ENCODE assay signal across 21 cellular contexts in genomic region chr12:34598851-34599529, GRCh38.
A peak's percentile ranks its signal among the peaks of the same experiment; 100 is the strongest.
DNase-seq lines count a peak whose midpoint lies in the region; FAIRE-seq and TF ChIP-seq lines count a peak whose summit lies in the region.
"Had no signal": no experiment of that assay in that cellular context is flagged by ENCODE, and none has a peak within 500 bp of the region (broad histone marks: within the 10 kb centered on the region; RNA-seq: fewer than 3 reads in every experiment).

No MANE protein-coding gene starts in this region.

- H2AFZ ChIP-seq in H1 (ENCODE audit: low read length) = no peak overlapping the region
- no peak overlapping the region for H2AFZ ChIP-seq in OCI-LY7 (ENCODE audit: low read length)

- BruUV-seq in OCI-LY7 (replicated peaks; lab: Mats Ljungman, UMichigan) = no TSS peak

- H3K56ac ChIP-seq in H1 (replicated peaks; ENCODE audit: insufficient read length, low read depth, low read length) = no peak overlapping the region

- no peak overlapping the region for H3K23ac ChIP-seq in H1 (ENCODE audit: insufficient read length)

- H3K36me3 Mint-ChIP-seq in activated CD4-positive, alpha-beta T cell treated with anti-CD3 and anti-CD28 coated beads, Interleukin-2, amount 10 ng/mL, durations not matched to agents 7 days and 5 days (ENCODE audit: low read depth) = no peaks in the 10 kb centered on the region
- H3K36me3 Mint-ChIP-seq: CD14-positive monocyte had no signal

- H3K9me3 Mint-ChIP-seq in activated CD4-positive, alpha-beta T cell treated with anti-CD3 and anti-CD28 coated beads, Interleukin-2, amount 10 ng/mL, durations not matched to agents 7 days and 5 days = peaks cover 56% of the 10 kb centered on the region

- no peak overlapping the region for H3K14ac ChIP-seq in H1 (ENCODE audit: insufficient read length)

- intact Hi-C loops in posterior vena cava (cut with DNase I) (no loop called here), OCI-LY7 (cut with micrococcal nuclease; ENCODE audit: unreplicated experiment) (no loop called here)

- no peak overlapping the region for H2BK12ac ChIP-seq in H1 (ENCODE audit: low read depth, low read length)

- H2BK120ac ChIP-seq in H1 (replicated peaks; ENCODE audit: low read depth, low read length) = no peak overlapping the region

- H3K27me3 ChIP-seq in H1 (replicated peaks in 1 of 4; ENCODE audit: control insufficient read depth in 3 of 4, extremely low read depth in 1 of 4, insufficient read depth in 3 of 4, low read length in 3 of 4) = no peaks in the 10 kb centered on the region

- H3K4me2 ChIP-seq in H1 (ENCODE audit: insufficient read depth in 1 of 2, low read depth in 2 of 2, low read length in 2 of 2) (no peak overlapping the region), OCI-LY7 (ENCODE audit: low read length) (no peak overlapping the region)

- TF ChIP-seq CTCF in H1 (IDR thresholded peaks at IDR 0.05; ENCODE audit: control extremely low read depth in 1 of 3, insufficient read depth in 1 of 3, low read depth in 1 of 3, low read length in 3 of 3) (no peak), OCI-LY7 (conservative IDR thresholded peaks at IDR 0.05; ENCODE audit: low read length) (no peak)

- no peak overlapping the region for H3K4me3 Mint-ChIP-seq in activated CD4-positive, alpha-beta T cell treated with anti-CD3 and anti-CD28 coated beads, Interleukin-2, amount 10 ng/mL, durations not matched to agents 7 days and 5 days
- H3K4me3 Mint-ChIP-seq: CD14-positive monocyte had no signal

- H3K9me3 ChIP-seq in H1 (ENCODE audit: insufficient read depth in 2 of 2, low read depth in 1 of 2, low read length in 1 of 2) (peaks cover 82 to 97% of the 10 kb centered on the region in 2 experiments), OCI-LY7 (ENCODE audit: low read length) (peaks cover 14% of the 10 kb centered on the region; the same call in 1 of the 2 replicates)

- no peak overlapping the region for H3K4ac ChIP-seq in H1 (replicated peaks; ENCODE audit: insufficient read length, low read depth, low read length)

- no peak for FAIRE-seq in H1 (lab: Jason Lieb, UNC)
- no peak for FAIRE-seq in urothelium cell line (lab: Jason Lieb, UNC)
- FAIRE-seq: GM12891 had no signal

- no peak overlapping the region for H2AK5ac ChIP-seq in H1 (ENCODE audit: low read depth, low read length)

- no peak for TF ChIP-seq POLR2A in H1 (IDR thresholded peaks at IDR 0.05; ENCODE audit: control extremely low read depth in 1 of 2, low read depth in 2 of 2, low read length in 2 of 2)

- peak overlapping the region; percentile 51; the same call in 1 of the 2 replicates for H4K8ac ChIP-seq in H1 (ENCODE audit: extremely low read depth, insufficient read depth, low read length)

- no peak for TF ChIP-seq EP300 in H1 (IDR thresholded peaks at IDR 0.05; ENCODE audit: borderline replicate concordance in 1 of 2, low read depth in 2 of 2, low read length in 2 of 2)

- H3K4me1 ChIP-seq in H1 (replicated peaks in 1 of 4; ENCODE audit: control insufficient read depth in 3 of 4, insufficient read depth in 4 of 4, low read length in 3 of 4) (no peaks in the 10 kb centered on the region), OCI-LY7 (ENCODE audit: insufficient read depth, low read length, poor library complexity, severe bottlenecking) (no peaks in the 10 kb centered on the region)
- H3K4me1 ChIP-seq: Caco-2 had no signal

- TF ChIP-seq RAD21 in H1 (IDR thresholded peaks at IDR 0.05 in 1 of 2, conservative IDR thresholded peaks at IDR 0.05 in 1 of 2; ENCODE audit: low read depth in 2 of 2, low read length in 2 of 2) = no peak

- H2BK5ac ChIP-seq in H1 (ENCODE audit: low read depth, low read length) = no peak overlapping the region

- no peaks in the 10 kb centered on the region for H3K9me2 ChIP-seq in OCI-LY7 (ENCODE audit: insufficient read depth, low read length)

- no peak overlapping the region for H3K18ac ChIP-seq in H1 (ENCODE audit: extremely low read depth, low read length)

- H3K36me3 ChIP-seq in H1 (ENCODE audit: control insufficient read depth in 2 of 4, insufficient read depth in 4 of 4, low read length in 3 of 4) = no peaks in the 10 kb centered on the region
- H3K36me3 ChIP-seq in OCI-LY7 (ENCODE audit: insufficient read depth, low read length) = no peaks in the 10 kb centered on the region

- H3K79me1 ChIP-seq in H1 (ENCODE audit: low read depth, low read length) = no peaks in the 10 kb centered on the region

- H3K4me3 ChIP-seq in H1 (ENCODE audit: extremely low read depth in 1 of 4, insufficient read depth in 2 of 4, low read depth in 3 of 4, low read length in 4 of 4) (no peak overlapping the region), OCI-LY7 (ENCODE audit: low read depth, low read length, poor library complexity, severe bottlenecking) (no peak overlapping the region)

- no peak overlapping the region for H2BK20ac ChIP-seq in H1 (ENCODE audit: low read length)

- no peak overlapping the region for H4K5ac ChIP-seq in H1 (ENCODE audit: insufficient read length, low read depth, low read length)

- H3K9ac ChIP-seq in H1 (replicated peaks in 1 of 4; ENCODE audit: extremely low read depth in 1 of 4, low read depth in 3 of 4, low read length in 3 of 4) = no peak overlapping the region

- H4K91ac ChIP-seq in H1 (replicated peaks; ENCODE audit: insufficient read length, low read length) = no peak overlapping the region

- H3K79me2 ChIP-seq in H1 (ENCODE audit: control insufficient read depth in 1 of 2, insufficient read depth in 2 of 2, low read length in 2 of 2) = no peaks in the 10 kb centered on the region
- H3K79me2 ChIP-seq in OCI-LY7 (ENCODE audit: insufficient read depth, low read depth, low read length) = no peaks in the 10 kb centered on the region

- H3K27ac Mint-ChIP-seq in activated CD4-positive, alpha-beta T cell treated with anti-CD3 and anti-CD28 coated beads, Interleukin-2, amount 10 ng/mL, durations not matched to agents 7 days and 5 days = peak overlapping the region; percentile 19
- H3K27ac Mint-ChIP-seq: CD14-positive monocyte had no signal

- no peaks in the 10 kb centered on the region for H3K27me3 Mint-ChIP-seq in activated CD4-positive, alpha-beta T cell treated with anti-CD3 and anti-CD28 coated beads, Interleukin-2, amount 10 ng/mL, durations not matched to agents 7 days and 5 days

- H2BK15ac ChIP-seq in H1 (ENCODE audit: low read length) = no peak overlapping the region

- H3K4me1 Mint-ChIP-seq in activated CD4-positive, alpha-beta T cell treated with anti-CD3 and anti-CD28 coated beads, Interleukin-2, amount 10 ng/mL, durations not matched to agents 7 days and 5 days = no peaks in the 10 kb centered on the region
- H3K4me1 Mint-ChIP-seq: CD14-positive monocyte had no signal

- no peak overlapping the region for H3K27ac ChIP-seq in H1 (ENCODE audit: low read depth, low read length)
- H3K27ac ChIP-seq in OCI-LY7 (ENCODE audit: low read depth, low read length, poor library complexity, severe bottlenecking) = no peak overlapping the region
- H3K27ac ChIP-seq: 22Rv1, HL-60 had no signal

- POLR2A ChIA-PET in activated CD4-positive, alpha-beta T cell treated with anti-CD3 and anti-CD28 coated beads, Interleukin-2, amount 10 ng/mL, durations not matched to agents 7 days and 5 days (lab: Charles Lee) = no interaction called here
- POLR2A ChIA-PET in H1 (lab: Charles Lee; ENCODE audit: partially characterized antibody) (no interaction called here), OCI-LY7 (lab: Charles Lee) (no interaction called here)

- WGBS in H1 (ENCODE audit: extremely low coverage in 1 of 2, insufficient coverage in 1 of 2, insufficient read length in 1 of 2, insufficient replicate concordance in 2 of 2, low coverage in 1 of 2, low lambda C conversion rate in 2 of 2, missing lambda C conversion rate in 1 of 2), 2 experiments = 85% methylated on average over 14 of the region's 18 CpGs; no CpG with 5 or more reads in 1 of the 2 experiments

- CTCF ChIA-PET in activated CD4-positive, alpha-beta T cell treated with anti-CD3 and anti-CD28 coated beads, Interleukin-2, amount 10 ng/mL, durations not matched to agents 7 days and 5 days (lab: Charles Lee) = no interaction called here
- CTCF ChIA-PET in H1 (lab: Charles Lee; ENCODE audit: partially characterized antibody) (interaction anchor here (0.7 kb wide), 1 partner anchor 168 kb away, joined by 3 read pairs; no protein-coding TSS in a partner anchor), OCI-LY7 (lab: Charles Lee; ENCODE audit: unreplicated experiment) (no interaction called here)

- no peaks in the 10 kb centered on the region for H3K23me2 ChIP-seq in H1 (ENCODE audit: low read depth, low read length)

- no peak for DNase-seq in activated CD4-positive, alpha-beta T cell treated with anti-CD3 and anti-CD28 coated beads, Interleukin-2, amount 10 ng/mL, durations not matched to agents 7 days and 5 days
- no peak for DNase-seq in activated CD4-positive, alpha-beta T cell treated with anti-CD3 and anti-CD28 coated beads for 1 hour
- DNase-seq in H1 (ENCODE audit: low read depth in 1 of 2, low spot score in 2 of 2) (no peak), posterior vena cava (ENCODE audit: low spot score) (peak; percentile 46), urothelium cell line (ENCODE audit: low spot score) (peak; percentile 13), OCI-LY7 (ENCODE audit: low spot score) (no peak), NK-92 (lab: John Stamatoyannopoulos, UW; ENCODE audit: unreplicated experiment) (no peak), Ammon's horn (ENCODE audit: low spot score) (no peak)
- DNase-seq: DMS53; KBM-7; NCI-H1436 treated with DMSO at 0.1 percent for 48 hours; NCI-H2081; NCI-H2227 treated with DMSO at 0.1 percent for 48 hours; NCI-H526; NK-92 treated with Interleukin-12 subunit alpha and Interleukin-12 subunit beta, amount 100 ng/mL, for 24 hours; PC-3 had no signal

- no peaks in the 10 kb centered on the region for H4K20me1 ChIP-seq in H1 (replicated peaks in 1 of 2; ENCODE audit: control insufficient read depth in 1 of 2, insufficient read depth in 2 of 2, low read length in 2 of 2)
- no peaks in the 10 kb centered on the region for H4K20me1 ChIP-seq in OCI-LY7 (ENCODE audit: insufficient read depth, low read length)

TF ChIP-seq in H1, 55 proteins besides CTCF, POLR2A, EP300 and RAD21 (continues in another document):
- TF ChIP-seq ZNF274 (IDR thresholded peaks at IDR 0.05; ENCODE audit: borderline replicate concordance, extremely low read depth, low read length) = no peak
- TF ChIP-seq SP1 (IDR thresholded peaks at IDR 0.05; ENCODE audit: low read depth, low read length) = no peak
- no peak for TF ChIP-seq MAX (IDR thresholded peaks at IDR 0.05)
- TF ChIP-seq EGR1 (IDR thresholded peaks at IDR 0.05; ENCODE audit: borderline replicate concordance, low read depth, low read length) = no peak

Comparison
In these comparisons a context has a peak if more than half of its experiments do, and no peak if none do; other contexts are left out.
1. DNase-seq: peak in posterior vena cava (single experiment) and urothelium cell line (single experiment); none in activated CD4-positive, alpha-beta T cell treated with anti-CD3 and anti-CD28 coated beads, Interleukin-2, amount 10 ng/mL, durations not matched to agents 7 days and 5 days (single experiment), activated CD4-positive, alpha-beta T cell treated with anti-CD3 and anti-CD28 coated beads for 1 hour (single experiment), H1 (0 of 2), OCI-LY7 (single experiment), NK-92 (single experiment) and Ammon's horn (single experiment).